25 cellular contexts compared by ENCODE assay signal in the genomic region with DNA sequence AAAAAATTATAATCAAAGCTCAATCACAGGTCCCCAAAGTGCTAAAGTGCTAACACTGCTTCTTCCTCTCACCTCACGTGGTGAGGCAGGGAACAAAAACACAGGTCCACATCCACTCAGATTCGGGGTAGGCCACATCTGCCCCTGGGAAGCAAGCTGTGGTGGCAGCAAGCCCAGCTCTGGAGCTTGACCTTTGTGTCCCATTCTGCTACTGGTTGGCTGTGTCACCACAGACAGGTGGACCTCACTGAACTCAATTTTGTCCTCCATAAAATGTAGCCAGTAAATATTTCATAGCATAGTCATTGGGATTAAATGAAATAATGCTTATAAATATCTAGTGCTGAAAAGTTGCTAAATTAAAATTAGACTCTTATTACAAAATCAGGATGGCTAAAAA. TPM values are rescaled to one million over a fixed set of nuclear protein-coding genes. Genes with fewer than 3 reads are reported as not detected.
DNase-seq lines count a peak whose midpoint lies in the region; ATAC-seq, FAIRE-seq and TF ChIP-seq lines count a peak whose summit lies in the region.
"Had no signal": no experiment of that assay in that cellular context is flagged by ENCODE, and none has a peak within 500 bp of the region (broad histone marks: within the 10 kb centered on the region; RNA-seq: fewer than 3 reads in every experiment).

No MANE protein-coding gene starts in this region.

- CTCF ChIA-PET in HepG2 (lab: Yijun Ruan, JAX; ENCODE audit: low intra/inter-chr PET ratio, low total read pairs), result no interaction called here

- H3K79me2 ChIP-seq in HepG2 (ENCODE audit: insufficient read depth, low read length), result no peaks in the 10 kb centered on the region
- H3K79me2 ChIP-seq in GM23248 (ENCODE audit: insufficient read depth), result no peaks in the 10 kb centered on the region

- H2AFZ ChIP-seq in HepG2 (ENCODE audit: low read length), result no peak overlapping the region
- no peak overlapping the region for H2AFZ ChIP-seq in GM23248

- H3K27me3 ChIP-seq in liver (ENCODE audit: control insufficient read depth in 4 of 4, insufficient read depth in 4 of 4, low read length in 3 of 4), result no peaks in the 10 kb centered on the region
- no peaks in the 10 kb centered on the region; a peak in 1 of 5 replicates for H3K27me3 ChIP-seq in HepG2 (ENCODE audit: control insufficient read depth in 1 of 2, insufficient read depth in 2 of 2, low read length in 2 of 2)
- H3K27me3 ChIP-seq in right lobe of liver, result no peaks in the 10 kb centered on the region
- H3K27me3 ChIP-seq in GM23248 (replicated peaks; ENCODE audit: insufficient read depth), result no peaks in the 10 kb centered on the region

- intact Hi-C loops in HepG2 (cut with micrococcal nuclease; ENCODE audit: unreplicated experiment), result loop anchor here (10.0 kb wide), 1 partner anchor 155 kb away; no protein-coding TSS in a partner anchor
- intact Hi-C loops in right lobe of liver (cut with DNase I), result loop anchor here in 1 of 2 donors (5.0 kb wide), 1 partner anchor 212 kb away; no protein-coding TSS in a partner anchor

- H3K9me3 ChIP-seq in liver (ENCODE audit: control insufficient read depth in 4 of 4, low read length in 3 of 4), result no peaks in the 10 kb centered on the region
- no peaks in the 10 kb centered on the region for H3K9me3 ChIP-seq in HepG2 (ENCODE audit: low read length)
- H3K9me3 ChIP-seq in right lobe of liver, result no peaks in the 10 kb centered on the region
- no peaks in the 10 kb centered on the region for H3K9me3 ChIP-seq in GM23248 (ENCODE audit: low read depth)
- H3K9me3 ChIP-seq: A549, Caco-2, HAP-1, SK-N-SH had no signal

- no peaks in the 10 kb centered on the region for H3K27me3 Mint-ChIP-seq in osteocyte (ENCODE audit: unreplicated experiment)

- H4K20me1 ChIP-seq in HepG2 (ENCODE audit: insufficient read depth, low read length) (no peaks in the 10 kb centered on the region), GM23248 (ENCODE audit: insufficient read depth) (no peaks in the 10 kb centered on the region)

- H3K4me3 ChIP-seq in liver (ENCODE audit: low read depth in 1 of 3, low read length in 3 of 3), result no peak overlapping the region
- no peak overlapping the region for H3K4me3 ChIP-seq in HepG2 (replicated peaks in 1 of 3; ENCODE audit: insufficient read depth in 1 of 3, low read depth in 2 of 3, low read length in 3 of 3)
- no peak overlapping the region for H3K4me3 ChIP-seq in right lobe of liver
- H3K4me3 ChIP-seq in GM23248, result no peak overlapping the region
- H3K4me3 ChIP-seq: A549, HAP-1 had no signal

- in situ Hi-C loops in HepG2 (cut with HindIII; ENCODE audit: extremely low pct_ligation_motif_present, low pct_unique_long_range_greater_than_20kb) (no loop called here), GM23248 (cut with MboI) (no loop called here)

- TF ChIP-seq EP300 in HepG2 (IDR thresholded peaks at IDR 0.05; ENCODE audit: low read depth in 2 of 2, low read length in 2 of 2) (no peak), HepG2 (CRISPR knock-in tag; IDR thresholded peaks at IDR 0.05; ENCODE audit: borderline replicate concordance) (no peak)

- TF ChIP-seq RAD21 in liver (IDR thresholded peaks at IDR 0.05) (peak in 1 of 2 donors; percentile 23), HepG2 (CRISPR knock-in tag; IDR thresholded peaks at IDR 0.05) (no peak)

- no peak for TF ChIP-seq POLR2A in HepG2 (IDR thresholded peaks at IDR 0.05; ENCODE audit: insufficient read depth in 1 of 2, low read depth in 2 of 2, low read length in 2 of 2)
- no peak for TF ChIP-seq POLR2A in right lobe of liver (IDR thresholded peaks at IDR 0.05)
- TF ChIP-seq POLR2A in GM12891 (IDR thresholded peaks at IDR 0.05; ENCODE audit: low read depth, low read length), result no peak

- H3K27ac ChIP-seq in liver (ENCODE audit: low read depth in 1 of 2, low read length in 2 of 2) (peak overlapping the region in 1 of 2 donors; percentile 16), HepG2 (ENCODE audit: extremely low read length, insufficient read depth, low read length) (no peak overlapping the region), right lobe of liver (no peak overlapping the region), GM23248 (no peak overlapping the region)
- H3K27ac ChIP-seq: A549, C4-2B had no signal

- H3K4me2 ChIP-seq in HepG2 (ENCODE audit: low read depth, low read length), result no peak overlapping the region
- no peak overlapping the region for H3K4me2 ChIP-seq in GM23248 (ENCODE audit: unreplicated experiment)
- H3K4me2 ChIP-seq: A549, SK-N-SH had no signal

- no TSS peak for BruUV-seq in HepG2 (replicated peaks; lab: Mats Ljungman, UMichigan)

- H3K36me3 ChIP-seq in liver (ENCODE audit: control insufficient read depth in 4 of 4, insufficient read depth in 3 of 4, low read depth in 1 of 4, low read length in 3 of 4) (no peaks in the 10 kb centered on the region), HepG2 (replicated peaks in 1 of 2; ENCODE audit: control insufficient read depth in 1 of 2, insufficient read depth in 2 of 2, low read length in 2 of 2) (no peaks in the 10 kb centered on the region), right lobe of liver (no peaks in the 10 kb centered on the region), GM23248 (ENCODE audit: low read depth) (no peaks in the 10 kb centered on the region)
- H3K36me3 ChIP-seq: HAP-1 had no signal

- no peaks in the 10 kb centered on the region for H3K9me3 Mint-ChIP-seq in osteocyte (ENCODE audit: unreplicated experiment)
- H3K9me3 Mint-ChIP-seq: CD8-positive, alpha-beta T cell had no signal

- H3K4me1 ChIP-seq in liver (ENCODE audit: control insufficient read depth in 4 of 4, insufficient read depth in 4 of 4, low read length in 3 of 4), result peaks cover 0 to 12% (median 3%) of the 10 kb centered on the region in 4 donors
- H3K4me1 ChIP-seq in HepG2 (ENCODE audit: insufficient read depth, low read length), result no peaks in the 10 kb centered on the region
- H3K4me1 ChIP-seq in right lobe of liver, result peaks cover 0 to 16% (median 5%) of the 10 kb centered on the region in 4 donors
- H3K4me1 ChIP-seq in GM23248 (ENCODE audit: insufficient read depth), result no peaks in the 10 kb centered on the region
- H3K4me1 ChIP-seq: A549, Caco-2, HAP-1 had no signal

- DNase-seq in HepG2 (ENCODE audit: low spot score), result no peak
- peak; percentile 52 to 76 (median 75) for DNase-seq in right lobe of liver
- DNase-seq in osteocyte (ENCODE audit: extremely low spot score, unreplicated experiment), result peak; percentile 42
- DNase-seq in GM12891 (ENCODE audit: insufficient read length, low spot score), result no peak
- no peak for DNase-seq in iPS-NIHi7 (ENCODE audit: extremely low spot score)
- DNase-seq in GM23248, result no peak
- DNase-seq: Caco-2; CD8-positive, alpha-beta T cell; GOT3; MV-4-11; NCI-H1105; NCI-H1436 treated with DMSO at 0.1 percent for 48 hours; NCI-H187 treated with DMSO at 0.1 percent for 48 hours; NCI-H2171 treated with DMSO at 0.1 percent for 48 hours; NCI-H345; NCI-H510A treated with DMSO at 0.1 percent for 48 hours; NK-92 treated with Interleukin-12 subunit alpha and Interleukin-12 subunit beta, amount 100 ng/mL, for 24 hours; PC-3; SK-N-SH had no signal

- ATAC-seq in HepG2 (no peak), right lobe of liver (peak; percentile 72 to 81 (median 76))
- ATAC-seq: A549; CD8-positive, alpha-beta T cell; PC-3 had no signal

- POLR2A ChIA-PET in HepG2 (lab: Yijun Ruan, JAX), result no interaction called here

- H3K4me3 Mint-ChIP-seq in osteocyte (ENCODE audit: unreplicated experiment), result no peak overlapping the region
- H3K4me3 Mint-ChIP-seq: B cell had no signal

- no peaks in the 10 kb centered on the region for H3K9me2 ChIP-seq in GM23248 (ENCODE audit: insufficient read depth)
- H3K9me2 ChIP-seq: SK-N-SH had no signal

- H3K4me1 Mint-ChIP-seq in osteocyte (ENCODE audit: unreplicated experiment), result peaks cover 11% of the 10 kb centered on the region

- H3K36me3 Mint-ChIP-seq in osteocyte (ENCODE audit: unreplicated experiment), result peaks cover under 1% of the 10 kb centered on the region

- H3K27ac Mint-ChIP-seq in osteocyte (ENCODE audit: unreplicated experiment), result no peak overlapping the region

- no peak overlapping the region for H3K9ac ChIP-seq in liver (ENCODE audit: low read depth in 1 of 2, low read length in 2 of 2)
- no peak overlapping the region for H3K9ac ChIP-seq in HepG2 (ENCODE audit: insufficient read depth, low read depth, low read length)
- no peak overlapping the region for H3K9ac ChIP-seq in GM23248
- H3K9ac ChIP-seq: SK-N-SH had no signal

- TF ChIP-seq CTCF in liver (IDR thresholded peaks at IDR 0.05; ENCODE audit: low read depth, low read length, missing input control) (no peak), HepG2 (CRISPR knock-in tag; IDR thresholded peaks at IDR 0.05) (no peak), right lobe of liver (IDR thresholded peaks at IDR 0.05) (no peak), osteocyte (IDR thresholded peaks at IDR 0.05) (no peak)

- WGBS in liver, result 38% methylated on average over 2 of the region's 2 CpGs
- 76% methylated on average over 2 of the region's 2 CpGs for WGBS in HepG2 (ENCODE audit: low lambda C conversion rate)
- 16% methylated on average over 2 of the region's 2 CpGs for WGBS in right lobe of liver (ENCODE audit: insufficient coverage, low coverage, low lambda C conversion rate, missing lambda C conversion rate)
- WGBS in GM23248 (ENCODE audit: low coverage in 1 of 2, low lambda C conversion rate in 2 of 2, missing lambda C conversion rate in 2 of 2), 2 experiments, result 83 to 90% methylated on average over 2 of the region's 2 CpGs

- FAIRE-seq in HepG2 (lab: Jason Lieb, UNC), result no peak
- FAIRE-seq in GM12891 (lab: Jason Lieb, UNC), result no peak
- FAIRE-seq: A549, G401.6 had no signal

- H3F3A ChIP-seq in GM23248 (ENCODE audit: insufficient read depth), result no peaks in the 10 kb centered on the region

RNA-seq across cellular contexts. Expression of a gene that starts 8.5 kb away (rescaled TPM):
- total RNA-seq in liver (1 to 10 TPM in 1 of 2 donors, under 1 TPM in 1; 0.79 to 2.6 TPM), HepG2 (2016; rRNA removed; fragmentation: Illumina TruSeq; extraction: Trizol) (1.5 and 1.7 TPM in 2 replicates), right lobe of liver (1 to 10 TPM in 2 of 6 experiments, under 1 TPM in 4; 0.62 to 1.2 (median 0.85) TPM), osteocyte (8.0 and 10.4 TPM in 2 replicates)
- polyA plus RNA-seq in liver (under 1 TPM; 0.68 to 0.69 TPM), HepG2 (2011; rRNA removed) (3.5 and 5.7 TPM in 2 replicates), GM23248 (2016; fragmentation: Nextera tagmentation; extraction: Ambion mirVana) (2.8 and 4.4 TPM in 2 replicates)
- total RNA-seq in HepG2 (2016; cell fraction: cytosol; rRNA removed; fragmentation: Illumina TruSeq; extraction: Trizol; ENCODE audit: low read depth), result 1.1 and 1.3 TPM in 2 replicates
- 1.1 and 2.1 TPM in 2 replicates for total RNA-seq in HepG2 (2016; cell fraction: insoluble cytoplasmic fraction; rRNA removed; fragmentation: Illumina TruSeq; extraction: Trizol)
- 1.9 and 3.3 TPM in 2 replicates for total RNA-seq in HepG2 (2016; cell fraction: membrane; rRNA removed; fragmentation: Illumina TruSeq; extraction: Trizol)
- total RNA-seq in HepG2 (2016; cell fraction: nucleus; rRNA removed; fragmentation: Illumina TruSeq; extraction: Trizol), result 3.3 and 3.6 TPM in 2 replicates
- polyA plus RNA-seq in HepG2 (2011; cell fraction: cytosol; rRNA removed), result 5.0 and 5.9 TPM in 2 replicates
- 11.6 and 12.5 TPM in 2 replicates for polyA plus RNA-seq in HepG2 (2011; cell fraction: nucleus; rRNA removed)
- 2.4 TPM in 2 replicates for polyA plus RNA-seq in HepG2 (2012)
- 1.2 and 2.1 TPM in 2 replicates for polyA plus RNA-seq in HepG2 (2016; cell fraction: cytosol; fragmentation: Illumina TruSeq; extraction: Trizol; ENCODE audit: low read depth)
- 1.7 and 1.8 TPM in 2 replicates for polyA plus RNA-seq in HepG2 (2016; cell fraction: insoluble cytoplasmic fraction; fragmentation: Illumina TruSeq; extraction: Trizol; ENCODE audit: low read depth)
- polyA plus RNA-seq in HepG2 (2016; cell fraction: membrane; fragmentation: Illumina TruSeq; extraction: Trizol; ENCODE audit: low read depth), result 1.5 and 3.1 TPM in 2 replicates
- 3.6 and 5.6 TPM in 2 replicates for polyA plus RNA-seq in HepG2 (2016; cell fraction: nucleus; fragmentation: Illumina TruSeq; extraction: Trizol; ENCODE audit: insufficient read depth, low read depth)
- 0.12 and 8.6 TPM in 2 replicates for polyA minus RNA-seq in HepG2 (2011; rRNA and poly(A)+ RNA removed; ENCODE audit: low replicate concordance)
- polyA minus RNA-seq in HepG2 (2011; cell fraction: cytosol; rRNA and poly(A)+ RNA removed), result 2.1 and 3.6 TPM in 2 replicates
- 8.3 and 8.8 TPM in 2 replicates for polyA minus RNA-seq in HepG2 (2011; cell fraction: nucleus; rRNA and poly(A)+ RNA removed)
- 0.42 TPM for polyA plus RNA-seq in GM12891 (2012; ENCODE audit: low read depth, missing spikeins)
- 1.5 and 4.4 TPM in 2 replicates for total RNA-seq in GM23248 (2014; rRNA removed; shearing (Covaris generic))

RNA-seq across cellular contexts. Expression of a gene that starts 52.8 kb away (rescaled TPM):
- total RNA-seq in liver (100 to 1,000 TPM in 1 of 2 donors, 10 to 100 TPM in 1; 34.2 to 181 TPM), HepG2 (2016; rRNA removed; fragmentation: Illumina TruSeq; extraction: Trizol) (188 and 241 TPM in 2 replicates), right lobe of liver (100 to 1,000 TPM; 119 to 301 (median 130) TPM), osteocyte (93.0 and 94.6 TPM in 2 replicates)
- polyA plus RNA-seq in liver (100 to 1,000 TPM; 101 to 128 TPM), HepG2 (2011; rRNA removed) (163 and 170 TPM in 2 replicates), GM23248 (2016; fragmentation: Nextera tagmentation; extraction: Ambion mirVana) (173 and 179 TPM in 2 replicates)
- total RNA-seq in HepG2 (2016; cell fraction: cytosol; rRNA removed; fragmentation: Illumina TruSeq; extraction: Trizol; ENCODE audit: low read depth), result 52.1 and 74.6 TPM in 2 replicates
- 187 and 275 TPM in 2 replicates for total RNA-seq in HepG2 (2016; cell fraction: insoluble cytoplasmic fraction; rRNA removed; fragmentation: Illumina TruSeq; extraction: Trizol)
- total RNA-seq in HepG2 (2016; cell fraction: membrane; rRNA removed; fragmentation: Illumina TruSeq; extraction: Trizol), result 66.1 and 71.1 TPM in 2 replicates
- 105 and 106 TPM in 2 replicates for total RNA-seq in HepG2 (2016; cell fraction: nucleus; rRNA removed; fragmentation: Illumina TruSeq; extraction: Trizol)
- polyA plus RNA-seq in HepG2 (2011; cell fraction: cytosol; rRNA removed), result 225 and 227 TPM in 2 replicates
- 171 and 188 TPM in 2 replicates for polyA plus RNA-seq in HepG2 (2011; cell fraction: nucleus; rRNA removed)
- 124 and 158 TPM in 2 replicates for polyA plus RNA-seq in HepG2 (2012)
- polyA plus RNA-seq in HepG2 (2016; cell fraction: cytosol; fragmentation: Illumina TruSeq; extraction: Trizol; ENCODE audit: low read depth), result 51.9 and 61.1 TPM in 2 replicates
- 273 and 291 TPM in 2 replicates for polyA plus RNA-seq in HepG2 (2016; cell fraction: insoluble cytoplasmic fraction; fragmentation: Illumina TruSeq; extraction: Trizol; ENCODE audit: low read depth)
- polyA plus RNA-seq in HepG2 (2016; cell fraction: membrane; fragmentation: Illumina TruSeq; extraction: Trizol; ENCODE audit: low read depth), result 58.4 and 63.7 TPM in 2 replicates
- polyA plus RNA-seq in HepG2 (2016; cell fraction: nucleus; fragmentation: Illumina TruSeq; extraction: Trizol; ENCODE audit: insufficient read depth, low read depth), result 152 and 193 TPM in 2 replicates
- 55.0 and 146 TPM in 2 replicates for polyA minus RNA-seq in HepG2 (2011; rRNA and poly(A)+ RNA removed; ENCODE audit: low replicate concordance)
- polyA minus RNA-seq in HepG2 (2011; cell fraction: cytosol; rRNA and poly(A)+ RNA removed), result 54.3 and 66.4 TPM in 2 replicates
- polyA minus RNA-seq in HepG2 (2011; cell fraction: nucleus; rRNA and poly(A)+ RNA removed), result 96.8 and 148 TPM in 2 replicates
- 196 TPM for polyA plus RNA-seq in GM12891 (2012; ENCODE audit: low read depth, missing spikeins)
- 130 and 134 TPM in 2 replicates for total RNA-seq in GM23248 (2014; rRNA removed; shearing (Covaris generic))

Comparison
In these comparisons a context has a peak if more than half of its experiments do, and no peak if none do; other contexts are left out.
1. DNase-seq: peak in right lobe of liver (3 of 3) and osteocyte (single experiment); none in HepG2 (single experiment), GM12891 (single experiment), iPS-NIHi7 (single experiment) and GM23248 (single experiment).